ENCODE assay signal across 16 cellular contexts in genomic region chr12:31363826-31364225, GRCh38. TPM values are rescaled to one million over a fixed set of nuclear protein-coding genes. Genes with fewer than 3 reads are reported as not detected.
DNase-seq lines count a peak whose midpoint lies in the region; ATAC-seq, FAIRE-seq and TF ChIP-seq lines count a peak whose summit lies in the region.
"Had no signal": no experiment of that assay in that cellular context is flagged by ENCODE, and none has a peak within 500 bp of the region (broad histone marks: within the 10 kb centered on the region; RNA-seq: fewer than 3 reads in every experiment).

No MANE protein-coding gene starts in this region.

- H2BK5ac ChIP-seq in H1 (ENCODE audit: low read depth, low read length) (peak overlapping the region; percentile 40; the same call in 1 of the 2 replicates), trophoblast cell (ENCODE audit: low read depth, low read length, poor library complexity) (no peak overlapping the region)

- no peaks in the 10 kb centered on the region for H3K36me3 ChIP-seq in KMS-11 (ENCODE audit: insufficient read depth)
- H3K36me3 ChIP-seq in H1 (ENCODE audit: control insufficient read depth in 2 of 4, insufficient read depth in 4 of 4, low read length in 3 of 4), result no peaks in the 10 kb centered on the region
- H3K36me3 ChIP-seq in trophoblast cell (ENCODE audit: control insufficient read depth in 1 of 2, insufficient read depth in 2 of 2, low read length in 2 of 2), result no peaks in the 10 kb centered on the region
- H3K36me3 ChIP-seq: Peyer's patch, right atrium auricular region, SJCRH30 had no signal

- TF ChIP-seq POLR2A in H1 (IDR thresholded peaks at IDR 0.05; ENCODE audit: control extremely low read depth in 1 of 2, low read depth in 2 of 2, low read length in 2 of 2), result no peak

- H3K18ac ChIP-seq in H1 (ENCODE audit: extremely low read depth, low read length) (peak overlapping the region; percentile 55; the same call in 1 of the 2 replicates), trophoblast cell (ENCODE audit: low read length) (no peak overlapping the region)

- H2BK15ac ChIP-seq in H1 (ENCODE audit: low read length), result peak overlapping the region; percentile 66; the same call in 1 of the 2 replicates

- no peak overlapping the region for H3K56ac ChIP-seq in H1 (replicated peaks; ENCODE audit: insufficient read length, low read depth, low read length)

- TF ChIP-seq CTCF in KMS-11 (conservative IDR thresholded peaks at IDR 0.05; ENCODE audit: low read depth, low read length) (no peak), H1 (IDR thresholded peaks at IDR 0.05; ENCODE audit: control extremely low read depth in 1 of 3, insufficient read depth in 1 of 3, low read depth in 1 of 3, low read length in 3 of 3) (no peak), omental fat pad (IDR thresholded peaks at IDR 0.05) (no peak)

- H4K5ac ChIP-seq in H1 (ENCODE audit: insufficient read length, low read depth, low read length), result no peak overlapping the region

- no peak overlapping the region for H2AK5ac ChIP-seq in H1 (ENCODE audit: low read depth, low read length)
- peak overlapping the region; percentile 31 for H2AK5ac ChIP-seq in trophoblast cell (ENCODE audit: low read length)

- H4K8ac ChIP-seq in H1 (ENCODE audit: extremely low read depth, insufficient read depth, low read length), result no peak overlapping the region
- H4K8ac ChIP-seq in trophoblast cell (ENCODE audit: low read depth, low read length), result no peak overlapping the region

- TF ChIP-seq EP300 in H1 (IDR thresholded peaks at IDR 0.05; ENCODE audit: borderline replicate concordance in 1 of 2, low read depth in 2 of 2, low read length in 2 of 2), result no peak

- H2BK12ac ChIP-seq in H1 (ENCODE audit: low read depth, low read length) (peak overlapping the region; percentile 91), trophoblast cell (ENCODE audit: low read length) (peak overlapping the region; percentile 59)

- H3K14ac ChIP-seq in H1 (ENCODE audit: insufficient read length) (no peak overlapping the region), trophoblast cell (ENCODE audit: low read length) (no peak overlapping the region)

- H4K12ac ChIP-seq in trophoblast cell (ENCODE audit: low read depth, low read length), result no peak overlapping the region

- POLR2A ChIA-PET in H1 (lab: Charles Lee; ENCODE audit: partially characterized antibody), result interaction anchor here (0.9 to 17.5 kb wide), 10 partner anchors 8 to 49 kb away, joined by 3 to 474 read pairs (median 13); partner anchors contain the start of gene SINHCAF

- H2BK120ac ChIP-seq in H1 (replicated peaks; ENCODE audit: low read depth, low read length), result no peak overlapping the region
- no peak overlapping the region for H2BK120ac ChIP-seq in trophoblast cell (ENCODE audit: insufficient read depth, low read length, poor library complexity)

- H2BK20ac ChIP-seq in H1 (ENCODE audit: low read length), result 0 out of 2 replicates have a peak overlapping the region, but pooled peaks have one; percentile 2

- no peaks in the 10 kb centered on the region for H4K20me1 ChIP-seq in KMS-11 (ENCODE audit: insufficient read depth)
- no peaks in the 10 kb centered on the region for H4K20me1 ChIP-seq in H1 (replicated peaks in 1 of 2; ENCODE audit: control insufficient read depth in 1 of 2, insufficient read depth in 2 of 2, low read length in 2 of 2)

- H3K27me3 ChIP-seq in KMS-11 (ENCODE audit: insufficient read depth, low read depth) (no peaks in the 10 kb centered on the region), H1 (replicated peaks in 1 of 4; ENCODE audit: control insufficient read depth in 3 of 4, extremely low read depth in 1 of 4, insufficient read depth in 3 of 4, low read length in 3 of 4) (no peaks in the 10 kb centered on the region), trophoblast cell (ENCODE audit: insufficient read depth, low read length) (no peaks in the 10 kb centered on the region)
- H3K27me3 ChIP-seq: Peyer's patch, right atrium auricular region, SJCRH30 had no signal

- peak overlapping the region; percentile 93 for H3K27ac ChIP-seq in KMS-11
- H3K27ac ChIP-seq in H1 (ENCODE audit: low read depth, low read length), result no peak overlapping the region
- no peak overlapping the region for H3K27ac ChIP-seq in trophoblast cell (ENCODE audit: low read depth, low read length)
- H3K27ac ChIP-seq: right atrium auricular region, SJCRH30 had no signal

- H3K23ac ChIP-seq in H1 (ENCODE audit: insufficient read length), result no peak overlapping the region
- no peak overlapping the region for H3K23ac ChIP-seq in trophoblast cell (ENCODE audit: low read length)

- WGBS in H1 (ENCODE audit: extremely low coverage in 1 of 2, insufficient coverage in 1 of 2, insufficient read length in 1 of 2, insufficient replicate concordance in 2 of 2, low coverage in 1 of 2, low lambda C conversion rate in 2 of 2, missing lambda C conversion rate in 1 of 2), 2 experiments, result 80% methylated on average over 2 of the region's 2 CpGs; no CpG with 5 or more reads in 1 of the 2 experiments
- no CpG with 5 or more reads among the region's 2 CpGs for WGBS in trophoblast cell (ENCODE audit: extremely low coverage, insufficient coverage, insufficient read length)

- no peaks in the 10 kb centered on the region; the same call in 1 of the 2 replicates for H3K23me2 ChIP-seq in H1 (ENCODE audit: low read depth, low read length)

- CTCF ChIA-PET in H1 (lab: Charles Lee; ENCODE audit: partially characterized antibody), result interaction anchor here (0.9 to 3.1 kb wide), 8 partner anchors 8 to 236 kb away, joined by 3 to 15 read pairs (median 4); no protein-coding TSS in a partner anchor

- H2AFZ ChIP-seq in KMS-11 (ENCODE audit: low read depth), result peak overlapping the region; percentile 84
- no peak overlapping the region for H2AFZ ChIP-seq in H1 (ENCODE audit: low read length)
- no peak overlapping the region for H2AFZ ChIP-seq in trophoblast cell (ENCODE audit: insufficient read depth, low read length, poor library complexity)

- no peak for TF ChIP-seq RAD21 in H1 (IDR thresholded peaks at IDR 0.05 in 1 of 2, conservative IDR thresholded peaks at IDR 0.05 in 1 of 2; ENCODE audit: low read depth in 2 of 2, low read length in 2 of 2)

- H3K4ac ChIP-seq in H1 (replicated peaks; ENCODE audit: insufficient read length, low read depth, low read length) (no peak overlapping the region), trophoblast cell (ENCODE audit: low read depth, low read length) (no peak overlapping the region)

- H3K79me2 ChIP-seq in KMS-11 (ENCODE audit: insufficient read depth, low read depth) (no peaks in the 10 kb centered on the region), H1 (ENCODE audit: control insufficient read depth in 1 of 2, insufficient read depth in 2 of 2, low read length in 2 of 2) (no peaks in the 10 kb centered on the region), trophoblast cell (ENCODE audit: control insufficient read depth, insufficient read depth, low read length, poor library complexity) (no peaks in the 10 kb centered on the region)

- H3K4me2 ChIP-seq in KMS-11 (peak overlapping the region; percentile 74), H1 (ENCODE audit: insufficient read depth in 1 of 2, low read depth in 2 of 2, low read length in 2 of 2) (no peak overlapping the region), trophoblast cell (ENCODE audit: low read length) (no peak overlapping the region)

- ATAC-seq in omental fat pad (ENCODE audit: low FRiP score), result no peak

- no peaks in the 10 kb centered on the region for H3K9me3 ChIP-seq in H1 (ENCODE audit: insufficient read depth in 2 of 2, low read depth in 1 of 2, low read length in 1 of 2)
- H3K9me3 ChIP-seq in trophoblast cell (ENCODE audit: insufficient read depth, low read depth, low read length), result no peaks in the 10 kb centered on the region
- H3K9me3 ChIP-seq: Peyer's patch, right atrium auricular region, SJCRH30 had no signal

- no peak overlapping the region for H3K4me3 ChIP-seq in KMS-11 (IDR thresholded peaks at IDR 0.05; ENCODE audit: insufficient read depth, low read depth, low read length)
- H3K4me3 ChIP-seq in H1 (ENCODE audit: extremely low read depth in 1 of 4, insufficient read depth in 2 of 4, low read depth in 3 of 4, low read length in 4 of 4), result no peak overlapping the region
- H3K4me3 ChIP-seq in trophoblast cell (ENCODE audit: low read depth, low read length), result no peak overlapping the region
- H3K4me3 ChIP-seq: Peyer's patch, right atrium auricular region, SJCRH30 had no signal

- H3K79me1 ChIP-seq in H1 (ENCODE audit: low read depth, low read length), result no peaks in the 10 kb centered on the region
- H3K79me1 ChIP-seq in trophoblast cell (ENCODE audit: low read length), result peaks cover 4% of the 10 kb centered on the region

- peak overlapping the region; percentile 76; the same call in 1 of the 2 replicates for H3K9ac ChIP-seq in KMS-11
- no peak overlapping the region; a peak in 1 of 7 replicates for H3K9ac ChIP-seq in H1 (replicated peaks in 1 of 4; ENCODE audit: extremely low read depth in 1 of 4, low read depth in 3 of 4, low read length in 3 of 4)
- H3K9ac ChIP-seq in trophoblast cell (ENCODE audit: low read length), result no peak overlapping the region

- no peak for FAIRE-seq in H1 (lab: Jason Lieb, UNC)
- FAIRE-seq: colon, endometrium, HTR-8/SVneo had no signal

- peak; percentile 50 for DNase-seq in NCI-H82 (lab: John Stamatoyannopoulos, UW)
- no peak for DNase-seq in NCI-H82 treated with DMSO at 0.1 percent for 48 hours (lab: John Stamatoyannopoulos, UW; ENCODE audit: unreplicated experiment)
- DNase-seq in H1 (ENCODE audit: low read depth in 1 of 2, low spot score in 2 of 2), result no peak
- DNase-seq in trophoblast cell, result no peak
- no peak for DNase-seq in NCI-H2196 (lab: John Stamatoyannopoulos, UW; ENCODE audit: unreplicated experiment)
- DNase-seq in activated gamma-delta T cell (lab: John Stamatoyannopoulos, UW), result no peak
- DNase-seq in omental fat pad (ENCODE audit: low spot score), result no peak
- DNase-seq: NCI-H226; SJCRH30; stimulated activated CD4-positive, alpha-beta T cell treated with anti-CD3 and anti-CD28 coated beads, Interleukin-15, amount 100 ng/mL, for 24 hours had no signal

- H3K4me1 ChIP-seq in KMS-11 (ENCODE audit: low read depth, poor library complexity, severe bottlenecking) (peaks cover 34% of the 10 kb centered on the region), H1 (replicated peaks in 1 of 4; ENCODE audit: control insufficient read depth in 3 of 4, insufficient read depth in 4 of 4, low read length in 3 of 4) (peaks cover 13 to 24% (median 21%) of the 10 kb centered on the region in 4 experiments), trophoblast cell (ENCODE audit: control insufficient read depth in 1 of 2, insufficient read depth in 2 of 2, low read length in 2 of 2) (peaks cover 18% of the 10 kb centered on the region in 2 experiments)
- H3K4me1 ChIP-seq: right atrium auricular region, SJCRH30 had no signal

- H4K91ac ChIP-seq in H1 (replicated peaks; ENCODE audit: insufficient read length, low read length) (peak overlapping the region; percentile 64), trophoblast cell (ENCODE audit: low read depth, low read length) (no peak overlapping the region)

RNA-seq across cellular contexts. Expression of gene SINHCAF, which starts 37.9 kb away (rescaled TPM):
- 536 and 576 TPM in 2 replicates for total RNA-seq in H1 (2021; fragmentation: NEBNext Ultra II Directional; extraction: Animal tissue kit (Norgen Biotek cat#: 25700))
- polyA plus RNA-seq in H1 (2011; rRNA removed), result 86.5 and 138 TPM in 2 replicates
- polyA plus RNA-seq in H1 (2011; cell fraction: cytosol; rRNA removed), result 177 TPM
- 60.0 TPM for polyA plus RNA-seq in H1 (2011; cell fraction: nucleus; rRNA removed)
- 203 to 395 TPM (median 221 TPM) in 4 replicates for polyA plus RNA-seq in H1 (2012, experiment 1 of 2)
- polyA plus RNA-seq in H1 (2012, experiment 2 of 2), result 62.3 TPM
- 326 TPM for polyA plus RNA-seq in H1 (2013, experiment 1 of 2)
- polyA plus RNA-seq in H1 (2013, experiment 2 of 2), result 349 TPM
- polyA minus RNA-seq in H1 (2011; rRNA and poly(A)+ RNA removed), result 140 and 200 TPM in 2 replicates
- 186 TPM for polyA minus RNA-seq in H1 (2011; cell fraction: cytosol; rRNA and poly(A)+ RNA removed)
- polyA minus RNA-seq in H1 (2011; cell fraction: nucleus; rRNA and poly(A)+ RNA removed), result 178 TPM
- 103 and 108 TPM in 2 replicates for polyA plus RNA-seq in trophoblast cell (2013)
- total RNA-seq in omental fat pad, result 10 to 100 TPM; 15.8 to 62.7 (median 25.6) TPM
